Comparison of ENCODE assay signal across 11 cellular contexts in genomic region chr6:30881392-30881986, GRCh38. TPM values are rescaled to one million over a fixed set of nuclear protein-coding genes. Genes with fewer than 3 reads are reported as not detected.
DNase-seq lines count a peak whose midpoint lies in the region; ATAC-seq, FAIRE-seq and TF ChIP-seq lines count a peak whose summit lies in the region.
"Had no signal": no experiment of that assay in that cellular context is flagged by ENCODE, and none has a peak within 500 bp of the region (broad histone marks: within the 10 kb centered on the region; RNA-seq: fewer than 3 reads in every experiment).

No MANE protein-coding gene starts in this region.

- 0 out of 2 replicates have a peak overlapping the region, but pooled peaks have one; percentile 18 for H2AFZ ChIP-seq in GM23338
- H2AFZ ChIP-seq in keratinocyte (ENCODE audit: control insufficient read depth, low read length), result no peak overlapping the region

- no peak for DNase-seq in GM23338 (ENCODE audit: low spot score)
- no peak for DNase-seq in T-helper 17 cell
- no peak for DNase-seq in keratinocyte (ENCODE audit: low read depth, low spot score)
- no peak for DNase-seq in HTR-8/SVneo (ENCODE audit: insufficient read length, low spot score)
- DNase-seq in activated naive CD4-positive, alpha-beta T cell treated with anti-CD3 and anti-CD28 coated beads, Interleukin-2, amount 10 ng/mL, durations not matched to agents 7 days and 5 days, result no peak
- DNase-seq: NCI-H1048 had no signal

- no peaks in the 10 kb centered on the region for H3K9me3 Mint-ChIP-seq in GM23338
- no peaks in the 10 kb centered on the region for H3K9me3 Mint-ChIP-seq in activated naive CD4-positive, alpha-beta T cell treated with anti-CD3 and anti-CD28 coated beads, Interleukin-2, amount 10 ng/mL, durations not matched to agents 7 days and 5 days

- H3K27me3 ChIP-seq in GM23338 (ENCODE audit: insufficient read depth), result no peaks in the 10 kb centered on the region
- no peaks in the 10 kb centered on the region for H3K27me3 ChIP-seq in keratinocyte (ENCODE audit: control insufficient read depth, extremely low read depth, insufficient read depth, low read length)
- H3K27me3 ChIP-seq in skeletal muscle satellite cell (ENCODE audit: control insufficient read depth, insufficient read depth, low read length), result no peaks in the 10 kb centered on the region
- H3K27me3 ChIP-seq: SJSA1 had no signal

- H3K36me3 Mint-ChIP-seq in GM23338 (ENCODE audit: low read depth) (peaks cover 2% of the 10 kb centered on the region; the same call in 2 of the 3 replicates), T-helper 17 cell (ENCODE audit: low read depth) (peaks cover 2% of the 10 kb centered on the region)
- H3K36me3 Mint-ChIP-seq in activated naive CD4-positive, alpha-beta T cell treated with anti-CD3 and anti-CD28 coated beads, Interleukin-2, amount 10 ng/mL, durations not matched to agents 7 days and 5 days, result no peaks in the 10 kb centered on the region

- CTCF ChIA-PET in activated naive CD4-positive, alpha-beta T cell treated with anti-CD3 and anti-CD28 coated beads, Interleukin-2, amount 10 ng/mL, durations not matched to agents 7 days and 5 days (lab: Charles Lee), result interaction anchor here (1.0 to 11.6 kb wide), 2 partner anchors 50 to 151 kb away, joined by 3 to 174 read pairs; no protein-coding TSS in a partner anchor

- TF ChIP-seq CTCF in GM23338 (conservative IDR thresholded peaks at IDR 0.05; ENCODE audit: low read depth in 2 of 2) (no peak), keratinocyte (optimal IDR thresholded peaks at IDR 0.05 in 1 of 3, IDR thresholded peaks at IDR 0.05 in 1 of 3, conservative IDR thresholded peaks at IDR 0.05 in 1 of 3; ENCODE audit: extremely low read depth in 1 of 3, insufficient read depth in 2 of 3, low read length in 3 of 3) (no peak)

- H3K9me1 ChIP-seq in keratinocyte (ENCODE audit: control insufficient read depth, extremely low read depth, insufficient read depth, low read length), result peaks cover under 1% of the 10 kb centered on the region

- no peaks in the 10 kb centered on the region for H3K9me3 ChIP-seq in T-helper 17 cell (ENCODE audit: control insufficient read depth, low read length, poor library complexity, severe bottlenecking)
- H3K9me3 ChIP-seq in keratinocyte (ENCODE audit: control insufficient read depth, low read depth, low read length), result no peaks in the 10 kb centered on the region
- H3K9me3 ChIP-seq in skeletal muscle satellite cell (replicated peaks; ENCODE audit: low read length), result no peaks in the 10 kb centered on the region
- H3K9me3 ChIP-seq: SJSA1 had no signal

- H3K4me3 ChIP-seq in GM23338 (peak overlapping the region; percentile 92), keratinocyte (ENCODE audit: control insufficient read depth in 2 of 3, extremely low read depth in 1 of 3, insufficient read depth in 2 of 3, low read depth in 1 of 3, low read length in 3 of 3) (no peak overlapping the region), skeletal muscle satellite cell (ENCODE audit: low read length) (no peak overlapping the region)
- H3K4me3 ChIP-seq: SJSA1 had no signal

- ATAC-seq in GM23338 (no peak), T-helper 17 cell (no peak), HG02973 (IDR thresholded peaks at IDR 0.05; ENCODE audit: unreplicated experiment) (no peak)

- peaks cover 31% of the 10 kb centered on the region for H3K79me2 ChIP-seq in GM23338 (replicated peaks; ENCODE audit: insufficient read depth)
- H3K79me2 ChIP-seq in keratinocyte (ENCODE audit: control insufficient read depth, insufficient read depth, low read length), result peaks cover 28% of the 10 kb centered on the region

- H3K27ac ChIP-seq in GM23338 (ENCODE audit: low read depth) (peak overlapping the region; percentile 97), keratinocyte (ENCODE audit: control insufficient read depth, insufficient read depth, low read length) (no peak overlapping the region)
- H3K27ac ChIP-seq: SJSA1 had no signal

- H3K9ac ChIP-seq in keratinocyte (ENCODE audit: control insufficient read depth, extremely low read depth, insufficient read depth, low read length) (no peak overlapping the region), skeletal muscle satellite cell (ENCODE audit: low read depth, low read length) (no peak overlapping the region)

- H3F3A ChIP-seq in GM23338 (replicated peaks; ENCODE audit: low read depth), result peaks cover 29% of the 10 kb centered on the region

- H3K36me3 ChIP-seq in GM23338 (ENCODE audit: insufficient read depth), result no peaks in the 10 kb centered on the region
- H3K36me3 ChIP-seq in keratinocyte (ENCODE audit: control insufficient read depth in 2 of 2, extremely low read depth in 1 of 2, insufficient read depth in 2 of 2, low read length in 2 of 2), result no peaks in the 10 kb centered on the region
- no peaks in the 10 kb centered on the region for H3K36me3 ChIP-seq in skeletal muscle satellite cell (ENCODE audit: insufficient read depth, low read length)
- H3K36me3 ChIP-seq: SJSA1 had no signal

- H3K27ac Mint-ChIP-seq in GM23338 (peak overlapping the region; percentile 46; the same call in 1 of the 2 replicates), T-helper 17 cell (no peak overlapping the region)
- no peak overlapping the region for H3K27ac Mint-ChIP-seq in activated naive CD4-positive, alpha-beta T cell treated with anti-CD3 and anti-CD28 coated beads, Interleukin-2, amount 10 ng/mL, durations not matched to agents 7 days and 5 days

- dilution Hi-C loops in keratinocyte (cut with MboI; ENCODE audit: extremely low pct_ligation_motif_present, low sequenced_read_pairs), result no loop called here

- H3K4me2 ChIP-seq in GM23338, result peak overlapping the region; percentile 100
- H3K4me2 ChIP-seq in keratinocyte (ENCODE audit: control insufficient read depth, extremely low read depth, insufficient read depth, low read depth, low read length), result peak overlapping the region; percentile 40
- H3K4me2 ChIP-seq in skeletal muscle satellite cell (ENCODE audit: low read length), result peak overlapping the region; percentile 24

- H3K27me3 Mint-ChIP-seq in GM23338 (ENCODE audit: insufficient read depth, low read depth, poor library complexity) (peaks cover 38% of the 10 kb centered on the region), T-helper 17 cell (peaks cover 5% of the 10 kb centered on the region)
- peaks cover 55% of the 10 kb centered on the region for H3K27me3 Mint-ChIP-seq in activated naive CD4-positive, alpha-beta T cell treated with anti-CD3 and anti-CD28 coated beads, Interleukin-2, amount 10 ng/mL, durations not matched to agents 7 days and 5 days

- H3K4me1 ChIP-seq in GM23338 (ENCODE audit: insufficient read depth) (peaks cover 50% of the 10 kb centered on the region), keratinocyte (ENCODE audit: control insufficient read depth, extremely low read depth, insufficient read depth, low read length) (peaks cover 42% of the 10 kb centered on the region), skeletal muscle satellite cell (ENCODE audit: control insufficient read depth, insufficient read depth, low read length) (peaks cover 47% of the 10 kb centered on the region)

- H3K9me2 ChIP-seq in GM23338 (ENCODE audit: insufficient read depth), result 0 out of 2 replicates have a peak, but pooled peaks cover 3% of the 10 kb centered on the region

- H3K4me3 Mint-ChIP-seq in GM23338, result peak overlapping the region; percentile 79
- H3K4me3 Mint-ChIP-seq in T-helper 17 cell, result peak overlapping the region; percentile 41
- no peak overlapping the region for H3K4me3 Mint-ChIP-seq in activated naive CD4-positive, alpha-beta T cell treated with anti-CD3 and anti-CD28 coated beads, Interleukin-2, amount 10 ng/mL, durations not matched to agents 7 days and 5 days

- FAIRE-seq in keratinocyte (lab: Jason Lieb, UNC), result no peak
- FAIRE-seq in HTR-8/SVneo (lab: Jason Lieb, UNC), result no peak
- FAIRE-seq: endothelial cell of umbilical vein had no signal

- H4K20me1 ChIP-seq in GM23338 (replicated peaks; ENCODE audit: insufficient read depth), result no peaks in the 10 kb centered on the region
- H4K20me1 ChIP-seq in keratinocyte (ENCODE audit: control insufficient read depth, extremely low read depth, insufficient read depth, low read length), result peaks cover 3% of the 10 kb centered on the region

- H3K4me1 Mint-ChIP-seq in GM23338, result peaks cover 70% of the 10 kb centered on the region
- peaks cover 37% of the 10 kb centered on the region for H3K4me1 Mint-ChIP-seq in T-helper 17 cell
- H3K4me1 Mint-ChIP-seq in activated naive CD4-positive, alpha-beta T cell treated with anti-CD3 and anti-CD28 coated beads, Interleukin-2, amount 10 ng/mL, durations not matched to agents 7 days and 5 days, result peaks cover 50% of the 10 kb centered on the region

RNA-seq across cellular contexts. Expression of gene DDR1, which starts 2.8 kb away (rescaled TPM):
- total RNA-seq in GM23338 (2014; rRNA removed; shearing (Covaris generic)), result 140 and 154 TPM in 2 replicates
- 58.3 and 71.6 TPM in 2 replicates for polyA plus RNA-seq in GM23338 (2016; fragmentation: Nextera tagmentation; extraction: Ambion mirVana)
- total RNA-seq in T-helper 17 cell, result 1 to 10 TPM; 1.8 to 5.6 TPM
- 104 to 178 TPM (median 152 TPM) in 3 replicates for polyA plus RNA-seq in keratinocyte
- 28.2 TPM for polyA plus RNA-seq in keratinocyte (2011; ENCODE audit: low read depth)
- polyA plus RNA-seq in keratinocyte (2011; cell fraction: cytosol; rRNA removed), result 52.6 and 78.8 TPM in 2 replicates
- polyA plus RNA-seq in keratinocyte (2011; cell fraction: nucleus; rRNA removed), result 361 and 438 TPM in 2 replicates
- polyA plus RNA-seq in keratinocyte (2012; ENCODE audit: low replicate concordance), result 113 and 227 TPM in 2 replicates
- polyA minus RNA-seq in keratinocyte, result 175 to 367 TPM (median 287 TPM) in 3 replicates
- 399 TPM for polyA minus RNA-seq in keratinocyte (2011; cell fraction: cytosol; rRNA and poly(A)+ RNA removed)
- polyA minus RNA-seq in keratinocyte (2011; cell fraction: nucleus; rRNA and poly(A)+ RNA removed), result 550 and 554 TPM in 2 replicates
- total RNA-seq in skeletal muscle satellite cell (2012; rRNA removed), result 3.8 and 3.9 TPM in 2 replicates

RNA-seq across cellular contexts. Expression of gene GTF2H4, which starts 26.5 kb away (rescaled TPM):
- 32.6 and 46.5 TPM in 2 replicates for total RNA-seq in GM23338 (2014; rRNA removed; shearing (Covaris generic))
- 14.1 and 14.8 TPM in 2 replicates for polyA plus RNA-seq in GM23338 (2016; fragmentation: Nextera tagmentation; extraction: Ambion mirVana)
- total RNA-seq in T-helper 17 cell, result 10 to 100 TPM; 11.6 to 19.7 TPM
- polyA plus RNA-seq in keratinocyte, result 34.2 to 44.0 TPM (median 38.7 TPM) in 3 replicates
- polyA plus RNA-seq in keratinocyte (2011; ENCODE audit: low read depth), result 7.2 TPM
- 24.4 and 25.0 TPM in 2 replicates for polyA plus RNA-seq in keratinocyte (2011; cell fraction: cytosol; rRNA removed)
- polyA plus RNA-seq in keratinocyte (2011; cell fraction: nucleus; rRNA removed), result 68.9 and 72.9 TPM in 2 replicates
- polyA plus RNA-seq in keratinocyte (2012; ENCODE audit: low replicate concordance), result 21.9 and 32.3 TPM in 2 replicates
- 18.1 to 28.5 TPM (median 19.3 TPM) in 3 replicates for polyA minus RNA-seq in keratinocyte
- 21.5 TPM for polyA minus RNA-seq in keratinocyte (2011; cell fraction: cytosol; rRNA and poly(A)+ RNA removed)
- polyA minus RNA-seq in keratinocyte (2011; cell fraction: nucleus; rRNA and poly(A)+ RNA removed), result 22.3 and 29.5 TPM in 2 replicates
- total RNA-seq in skeletal muscle satellite cell (2012; rRNA removed), result 6.3 and 7.0 TPM in 2 replicates

RNA-seq across cellular contexts. Expression of gene VARS2, which starts 32.5 kb away (rescaled TPM):
- total RNA-seq in GM23338 (2014; rRNA removed; shearing (Covaris generic)), result 34.0 and 36.4 TPM in 2 replicates
- 13.7 and 14.2 TPM in 2 replicates for polyA plus RNA-seq in GM23338 (2016; fragmentation: Nextera tagmentation; extraction: Ambion mirVana)
- total RNA-seq in T-helper 17 cell, result 10 to 100 TPM; 24.4 to 30.5 TPM
- 12.8 to 14.3 TPM (median 13.8 TPM) in 3 replicates for polyA plus RNA-seq in keratinocyte
- 5.3 TPM for polyA plus RNA-seq in keratinocyte (2011; ENCODE audit: low read depth)
- 5.0 and 7.4 TPM in 2 replicates for polyA plus RNA-seq in keratinocyte (2011; cell fraction: cytosol; rRNA removed)
- polyA plus RNA-seq in keratinocyte (2011; cell fraction: nucleus; rRNA removed), result 32.6 and 37.0 TPM in 2 replicates
- 15.4 and 19.5 TPM in 2 replicates for polyA plus RNA-seq in keratinocyte (2012; ENCODE audit: low replicate concordance)
- 17.2 to 22.0 TPM (median 20.2 TPM) in 3 replicates for polyA minus RNA-seq in keratinocyte
- 17.5 TPM for polyA minus RNA-seq in keratinocyte (2011; cell fraction: cytosol; rRNA and poly(A)+ RNA removed)
- polyA minus RNA-seq in keratinocyte (2011; cell fraction: nucleus; rRNA and poly(A)+ RNA removed), result 18.7 and 24.1 TPM in 2 replicates
- 13.9 and 15.9 TPM in 2 replicates for total RNA-seq in skeletal muscle satellite cell (2012; rRNA removed)

RNA-seq across cellular contexts. Expression of gene SFTA2, which starts 50.5 kb away (rescaled TPM):
- not detected in 2 replicates for total RNA-seq in GM23338 (2014; rRNA removed; shearing (Covaris generic))
- polyA plus RNA-seq in GM23338 (2016; fragmentation: Nextera tagmentation; extraction: Ambion mirVana) (not detected in 2 replicates), keratinocyte (not detected in 3 replicates)
- total RNA-seq in T-helper 17 cell, result not detected
- polyA plus RNA-seq in keratinocyte (2011; ENCODE audit: low read depth), result not detected
- not detected in 2 replicates for polyA plus RNA-seq in keratinocyte (2011; cell fraction: cytosol; rRNA removed)
- polyA plus RNA-seq in keratinocyte (2011; cell fraction: nucleus; rRNA removed), result not detected in 2 replicates
- 0.54 TPM in 1 of 2 replicates, not detected in the other for polyA plus RNA-seq in keratinocyte (2012; ENCODE audit: low replicate concordance)
- 0.43 TPM in 1 of 3 replicates, not detected in the others for polyA minus RNA-seq in keratinocyte
- polyA minus RNA-seq in keratinocyte (2011; cell fraction: cytosol; rRNA and poly(A)+ RNA removed), result not detected
- polyA minus RNA-seq in keratinocyte (2011; cell fraction: nucleus; rRNA and poly(A)+ RNA removed), result not detected in 2 replicates
- not detected in 2 replicates for total RNA-seq in skeletal muscle satellite cell (2012; rRNA removed)
- total RNA-seq: endothelial cell of umbilical vein, lung microvascular endothelial cell, SJSA1 had no signal
- polyA plus RNA-seq: endothelial cell of umbilical vein had no signal

RNA-seq across cellular contexts. Expression of gene MUCL3, which starts 59.3 kb away (rescaled TPM):
- total RNA-seq in GM23338 (2014; rRNA removed; shearing (Covaris generic)), result 0.12 TPM in 1 of 2 replicates, not detected in the other
- 0.32 and 0.40 TPM in 2 replicates for polyA plus RNA-seq in GM23338 (2016; fragmentation: Nextera tagmentation; extraction: Ambion mirVana)
- not detected for total RNA-seq in T-helper 17 cell
- polyA plus RNA-seq in keratinocyte, result 0.05 TPM in 1 of 3 replicates, not detected in the others
- 0.71 TPM for polyA plus RNA-seq in keratinocyte (2011; ENCODE audit: low read depth)
- 0.03 and 0.04 TPM in 2 replicates for polyA plus RNA-seq in keratinocyte (2011; cell fraction: cytosol; rRNA removed)
- 0.06 and 0.11 TPM in 2 replicates for polyA plus RNA-seq in keratinocyte (2011; cell fraction: nucleus; rRNA removed)
- polyA plus RNA-seq in keratinocyte (2012; ENCODE audit: low replicate concordance), result 0.58 TPM in 1 of 2 replicates, not detected in the other
- not detected in 3 replicates for polyA minus RNA-seq in keratinocyte
- not detected for polyA minus RNA-seq in keratinocyte (2011; cell fraction: cytosol; rRNA and poly(A)+ RNA removed)
- polyA minus RNA-seq in keratinocyte (2011; cell fraction: nucleus; rRNA and poly(A)+ RNA removed), result not detected in 2 replicates
- total RNA-seq in skeletal muscle satellite cell (2012; rRNA removed), result not detected in 2 replicates
- total RNA-seq: endothelial cell of umbilical vein, lung microvascular endothelial cell, SJSA1 had no signal
- polyA plus RNA-seq: endothelial cell of umbilical vein had no signal

Comparison
In these comparisons a context has a peak if more than half of its experiments do, and no peak if none do; other contexts are left out.
1. H3K4me2 ChIP-seq: peak in every context shown above with its lines; median percentile 100 in GM23338; 40 in keratinocyte; 24 in skeletal muscle satellite cell.
2. RNA of gene DDR1, which starts 2.8 kb away (total RNA-seq): 140 to 154 TPM in GM23338; 1.8 to 5.6 TPM in T-helper 17 cell; every median in the first group is over 10 times any median in the second.